In genomic region chr17:63701477-63702222, GRCh38 we compare ENCODE assay signal across 8 cellular contexts. TPM values are rescaled to one million over a fixed set of nuclear protein-coding genes. Genes with fewer than 3 reads are reported as not detected.
A peak's percentile ranks its signal among the peaks of the same experiment; 100 is the strongest.
DNase-seq lines count a peak whose midpoint lies in the region; ATAC-seq and TF ChIP-seq lines count a peak whose summit lies in the region.

No MANE protein-coding gene starts in this region.

- TF ChIP-seq CTCF in liver (IDR thresholded peaks at IDR 0.05; ENCODE audit: low read depth, low read length, missing input control), result no peak

- CTCF ChIA-PET in activated naive CD4-positive, alpha-beta T cell treated with anti-CD3 and anti-CD28 coated beads for 36 hours (lab: Charles Lee), result interaction anchor here (0.9 to 2.0 kb wide), 4 partner anchors 9 to 72 kb away, joined by 3 to 8 read pairs (median 6); partner anchors contain the start of genes CCDC47 and DDX42

- intact Hi-C loops in activated naive CD4-positive, alpha-beta T cell treated with anti-CD3 and anti-CD28 coated beads for 36 hours (cut with micrococcal nuclease), result loop anchor here (1.0 kb wide), 2 partner anchors 9 to 40 kb away; partner anchors contain the start of gene STRADA

- DNase-seq in DMS153 (lab: John Stamatoyannopoulos, UW), result peak; percentile 17
- DNase-seq in RPMI8226, result peak; percentile 63
- peak; percentile 88 for DNase-seq in activated naive CD4-positive, alpha-beta T cell treated with anti-CD3 and anti-CD28 coated beads for 36 hours
- DNase-seq in stimulated activated CD8-positive, alpha-beta memory T cell treated with anti-CD3 and anti-CD28 coated beads, Interleukin-15, amount 100 ng/mL, for 4 hours (ENCODE audit: low read depth in 2 of 2), result peak; percentile 52 to 61
- no peak for DNase-seq in NOMO-1 (lab: John Stamatoyannopoulos, UW; ENCODE audit: unreplicated experiment in 2 of 2)
- no peak for DNase-seq in HuH-7 (ENCODE audit: low spot score)

- H3K9ac ChIP-seq in liver (ENCODE audit: low read depth in 1 of 2, low read length in 2 of 2), result peak overlapping the region in 1 of 2 donors; percentile 18

- H3K36me3 ChIP-seq in liver (ENCODE audit: control insufficient read depth in 4 of 4, insufficient read depth in 3 of 4, low read depth in 1 of 4, low read length in 3 of 4), result peaks cover 0 to 23% (median 4%) of the 10 kb centered on the region in 4 donors

- no peaks in the 10 kb centered on the region for H3K9me3 Mint-ChIP-seq in activated naive CD4-positive, alpha-beta T cell treated with anti-CD3 and anti-CD28 coated beads for 36 hours

- no peaks in the 10 kb centered on the region for H3K9me3 ChIP-seq in liver (ENCODE audit: control insufficient read depth in 4 of 4, low read length in 3 of 4)

- H3K4me3 ChIP-seq in liver (ENCODE audit: low read depth in 1 of 3, low read length in 3 of 3), result peak overlapping the region in 1 of 3 donors; percentile 66

- peak overlapping the region; percentile 97 for H3K27ac Mint-ChIP-seq in activated naive CD4-positive, alpha-beta T cell treated with anti-CD3 and anti-CD28 coated beads for 36 hours

- no peaks in the 10 kb centered on the region for H3K27me3 ChIP-seq in liver (ENCODE audit: control insufficient read depth in 4 of 4, insufficient read depth in 4 of 4, low read length in 3 of 4)

- TF ChIP-seq RAD21 in liver (IDR thresholded peaks at IDR 0.05), result no peak

- peaks cover 14 to 30% (median 20%) of the 10 kb centered on the region in 4 donors for H3K4me1 ChIP-seq in liver (ENCODE audit: control insufficient read depth in 4 of 4, insufficient read depth in 4 of 4, low read length in 3 of 4)

- peaks cover 69% of the 10 kb centered on the region for H3K4me1 Mint-ChIP-seq in activated naive CD4-positive, alpha-beta T cell treated with anti-CD3 and anti-CD28 coated beads for 36 hours (ENCODE audit: low read depth)

- 79% methylated on average over 25 of the region's 25 CpGs for WGBS in liver

- no peaks in the 10 kb centered on the region for H3K27me3 Mint-ChIP-seq in activated naive CD4-positive, alpha-beta T cell treated with anti-CD3 and anti-CD28 coated beads for 36 hours (ENCODE audit: low read depth)

- H3K36me3 Mint-ChIP-seq in activated naive CD4-positive, alpha-beta T cell treated with anti-CD3 and anti-CD28 coated beads for 36 hours (ENCODE audit: low read depth), result peaks cover 46% of the 10 kb centered on the region

- ATAC-seq in HG02642 (IDR thresholded peaks at IDR 0.05; ENCODE audit: poor library complexity, unreplicated experiment), result no peak

- peak overlapping the region; percentile 71 to 77 for H3K27ac ChIP-seq in liver (ENCODE audit: low read depth in 1 of 2, low read length in 2 of 2)

- H3K4me3 Mint-ChIP-seq in activated naive CD4-positive, alpha-beta T cell treated with anti-CD3 and anti-CD28 coated beads for 36 hours, result peak overlapping the region; percentile 84

TF ChIP-seq in liver, 16 proteins besides CTCF, POLR2A, EP300 and RAD21:
- TF ChIP-seq YY1 (IDR thresholded peaks at IDR 0.05) (no peak), ZBTB33 (IDR thresholded peaks at IDR 0.05) (no peak), REST (IDR thresholded peaks at IDR 0.05) (no peak), JUND (IDR thresholded peaks at IDR 0.05) (no peak), NR2F2 (IDR thresholded peaks at IDR 0.05) (no peak), EGR1 (IDR thresholded peaks at IDR 0.05; ENCODE audit: low read depth in 2 of 2) (no peak)

RNA-seq across cellular contexts. Expression of gene LIMD2, which starts 1.7 kb away (rescaled TPM):
- total RNA-seq in activated naive CD4-positive, alpha-beta T cell treated with anti-CD3 and anti-CD28 coated beads for 36 hours, result 100 to 1,000 TPM; 121 TPM
- 10 to 100 TPM in 1 of 2 donors, 1 to 10 TPM in 1; 6.2 to 24.2 TPM for total RNA-seq in liver
- 1 to 10 TPM; 5.9 to 9.6 TPM for polyA plus RNA-seq in liver

RNA-seq across cellular contexts. Expression of gene STRADA, which starts 39.9 kb away (rescaled TPM):
- 10 to 100 TPM; 73.2 to 76.3 TPM for total RNA-seq in activated naive CD4-positive, alpha-beta T cell treated with anti-CD3 and anti-CD28 coated beads for 36 hours
- 10 to 100 TPM in 1 of 2 donors, 1 to 10 TPM in 1; 7.8 to 17.9 TPM for total RNA-seq in liver
- 1 to 10 TPM; 7.7 to 8.6 TPM for polyA plus RNA-seq in liver

Comparison
In these comparisons a context has a peak if more than half of its experiments do, and no peak if none do; other contexts are left out.
1. DNase-seq: peak in DMS153 (single experiment), RPMI8226 (single experiment), activated naive CD4-positive, alpha-beta T cell treated with anti-CD3 and anti-CD28 coated beads for 36 hours (single experiment) and stimulated activated CD8-positive, alpha-beta memory T cell treated with anti-CD3 and anti-CD28 coated beads, Interleukin-15, amount 100 ng/mL, for 4 hours (2 of 2); none in NOMO-1 (0 of 2) and HuH-7 (single experiment).
2. RNA of gene LIMD2, which starts 1.7 kb away (total RNA-seq): 121 TPM in activated naive CD4-positive, alpha-beta T cell treated with anti-CD3 and anti-CD28 coated beads for 36 hours; 6.2 to 24.2 TPM in liver; every median in the first group is over 4 times any median in the second.